1 cellular context compared by ENCODE assay signal in the genomic region with DNA sequence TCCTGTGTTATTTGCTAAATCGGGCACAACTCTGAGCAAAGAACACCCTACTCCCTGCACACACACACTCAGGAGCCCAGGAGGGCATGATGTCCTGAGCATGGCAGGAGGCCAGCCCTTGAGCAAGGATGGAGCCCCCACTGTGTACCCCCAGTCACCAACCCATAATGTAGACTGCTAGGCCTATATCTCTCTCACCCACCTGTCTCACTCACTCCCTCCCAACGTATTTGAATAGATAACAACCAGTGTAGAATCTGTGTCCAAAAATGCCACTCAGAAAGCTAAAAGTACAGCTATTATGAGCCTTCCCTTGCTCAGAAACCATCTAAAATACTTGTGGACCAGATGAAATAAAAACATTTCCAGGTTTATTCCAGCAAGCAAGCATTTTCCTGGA.
TF ChIP-seq lines count a peak whose summit lies in the region.

No MANE protein-coding gene starts in this region.

TF ChIP-seq in HepG2, 621 proteins besides CTCF, POLR2A, EP300 and RAD21:
- no peak for TF ChIP-seq SOX6 (IDR thresholded peaks at IDR 0.05)
- TF ChIP-seq SOX6 (CRISPR knock-in tag; IDR thresholded peaks at IDR 0.05), result no peak
- no peak for TF ChIP-seq ZNF644 (CRISPR knock-in tag; IDR thresholded peaks at IDR 0.05; ENCODE audit: low read depth)
- TF ChIP-seq, protein P1, sequence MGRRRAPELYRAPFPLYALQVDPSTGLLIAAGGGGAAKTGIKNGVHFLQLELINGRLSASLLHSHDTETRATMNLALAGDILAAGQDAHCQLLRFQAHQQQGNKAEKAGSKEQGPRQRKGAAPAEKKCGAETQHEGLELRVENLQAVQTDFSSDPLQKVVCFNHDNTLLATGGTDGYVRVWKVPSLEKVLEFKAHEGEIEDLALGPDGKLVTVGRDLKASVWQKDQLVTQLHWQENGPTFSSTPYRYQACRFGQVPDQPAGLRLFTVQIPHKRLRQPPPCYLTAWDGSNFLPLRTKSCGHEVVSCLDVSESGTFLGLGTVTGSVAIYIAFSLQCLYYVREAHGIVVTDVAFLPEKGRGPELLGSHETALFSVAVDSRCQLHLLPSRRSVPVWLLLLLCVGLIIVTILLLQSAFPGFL (CRISPR knock-in tag; IDR thresholded peaks at IDR 0.05), result no peak
- TF ChIP-seq CHCHD3 (CRISPR knock-in tag; IDR thresholded peaks at IDR 0.05), result no peak
- no peak for TF ChIP-seq ZNF7 (CRISPR knock-in tag; IDR thresholded peaks at IDR 0.05)
- TF ChIP-seq, protein P2, sequence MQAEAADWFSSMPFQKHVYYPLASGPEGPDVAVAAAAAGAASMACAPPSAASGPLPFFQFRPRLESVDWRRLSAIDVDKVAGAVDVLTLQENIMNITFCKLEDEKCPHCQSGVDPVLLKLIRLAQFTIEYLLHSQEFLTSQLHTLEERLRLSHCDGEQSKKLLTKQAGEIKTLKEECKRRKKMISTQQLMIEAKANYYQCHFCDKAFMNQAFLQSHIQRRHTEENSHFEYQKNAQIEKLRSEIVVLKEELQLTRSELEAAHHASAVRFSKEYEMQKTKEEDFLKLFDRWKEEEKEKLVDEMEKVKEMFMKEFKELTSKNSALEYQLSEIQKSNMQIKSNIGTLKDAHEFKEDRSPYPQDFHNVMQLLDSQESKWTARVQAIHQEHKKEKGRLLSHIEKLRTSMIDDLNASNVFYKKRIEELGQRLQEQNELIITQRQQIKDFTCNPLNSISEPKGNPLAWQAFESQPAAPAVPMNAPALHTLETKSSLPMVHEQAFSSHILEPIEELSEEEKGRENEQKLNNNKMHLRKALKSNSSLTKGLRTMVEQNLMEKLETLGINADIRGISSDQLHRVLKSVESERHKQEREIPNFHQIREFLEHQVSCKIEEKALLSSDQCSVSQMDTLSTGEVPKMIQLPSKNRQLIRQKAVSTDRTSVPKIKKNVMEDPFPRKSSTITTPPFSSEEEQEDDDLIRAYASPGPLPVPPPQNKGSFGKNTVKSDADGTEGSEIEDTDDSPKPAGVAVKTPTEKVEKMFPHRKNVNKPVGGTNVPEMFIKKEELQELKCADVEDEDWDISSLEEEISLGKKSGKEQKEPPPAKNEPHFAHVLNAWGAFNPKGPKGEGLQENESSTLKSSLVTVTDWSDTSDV (CRISPR knock-in tag; IDR thresholded peaks at IDR 0.05), result no peak
